In the genomic region with DNA sequence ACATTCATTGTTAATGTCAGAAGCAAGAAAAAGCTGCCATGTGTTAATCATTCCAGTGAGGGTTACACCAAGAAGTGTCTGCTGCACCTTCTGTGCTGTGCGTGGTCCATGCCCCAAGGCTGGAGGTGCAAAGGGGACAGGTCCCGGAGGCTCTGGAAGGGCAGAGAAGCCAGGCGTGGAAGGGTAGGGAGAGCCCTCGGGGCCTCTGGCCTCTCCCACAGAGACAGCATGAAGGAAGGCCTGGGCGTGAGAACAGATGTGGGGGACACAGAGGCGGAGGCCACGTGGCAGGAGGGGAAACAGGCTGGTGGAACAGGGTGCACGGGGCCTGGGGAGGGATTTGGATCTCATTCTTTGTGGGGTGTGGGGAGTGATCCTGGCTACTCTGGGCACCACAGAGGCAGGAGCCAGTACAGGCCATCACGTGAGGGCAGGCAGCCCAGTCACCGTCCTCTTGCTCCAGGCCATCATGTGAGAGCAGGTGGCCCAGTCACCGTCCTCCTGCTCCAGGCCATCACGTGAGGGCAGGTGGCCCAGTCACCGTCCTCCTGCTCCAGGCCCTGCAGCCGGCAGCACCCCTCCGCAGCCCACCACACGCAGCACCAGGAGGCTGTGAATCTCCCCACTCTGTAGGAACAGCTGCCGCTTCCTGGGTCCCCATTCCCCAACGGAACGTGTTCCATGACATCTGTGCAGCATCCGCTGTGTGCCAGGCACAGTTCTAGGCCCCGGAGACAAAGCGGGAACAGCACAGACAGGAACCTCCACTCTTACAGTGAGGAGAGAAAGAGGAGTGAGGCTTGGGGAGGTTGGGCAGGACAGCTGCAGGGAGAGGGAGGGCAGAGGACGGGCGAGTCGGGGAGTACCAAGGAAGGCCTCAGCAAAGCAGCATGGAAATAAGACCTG, we compare ENCODE assay signal across 20 cellular contexts. TPM values are rescaled to one million over a fixed set of nuclear protein-coding genes. Genes with fewer than 3 reads are reported as not detected.
A peak's percentile ranks its signal among the peaks of the same experiment; 100 is the strongest.
DNase-seq lines count a peak whose midpoint lies in the region; ATAC-seq and TF ChIP-seq lines count a peak whose summit lies in the region.
"Had no signal": no experiment of that assay in that cellular context is flagged by ENCODE, and none has a peak within 500 bp of the region (broad histone marks: within the 10 kb centered on the region; RNA-seq: fewer than 3 reads in every experiment).

No MANE protein-coding gene starts in this region.

- H3K4me1 Mint-ChIP-seq in H9, result peaks cover 12 to 18% of the 10 kb centered on the region in 2 experiments
- H3K4me1 Mint-ChIP-seq in WTC11, result peaks cover 10% of the 10 kb centered on the region
- H3K4me1 Mint-ChIP-seq in progenitor cell of endocrine pancreas (ENCODE audit: low read depth), result no peaks in the 10 kb centered on the region
- H3K4me1 Mint-ChIP-seq: CD4-positive, CD25-positive, alpha-beta regulatory T cell had no signal

- TF ChIP-seq CTCF in H9 (conservative IDR thresholded peaks at IDR 0.05), result no peak
- TF ChIP-seq CTCF in WTC11 (IDR thresholded peaks at IDR 0.05), result no peak
- TF ChIP-seq CTCF in progenitor cell of endocrine pancreas (IDR thresholded peaks at IDR 0.05; ENCODE audit: unreplicated experiment), result no peak
- TF ChIP-seq CTCF in ascending aorta (IDR thresholded peaks at IDR 0.05), result no peak

- no peak overlapping the region for H3K56ac ChIP-seq in H9 (ENCODE audit: insufficient read length, low read depth, low read length)

- no peak overlapping the region for H3T11ph ChIP-seq in H9 (ENCODE audit: low read length)

- H2BK15ac ChIP-seq in H9 (ENCODE audit: low read depth, low read length), result no peak overlapping the region

- H2BK20ac ChIP-seq in H9 (ENCODE audit: low read depth, low read length, poor library complexity, severe bottlenecking), result no peak overlapping the region

- no peaks in the 10 kb centered on the region for H3K36me3 ChIP-seq in ascending aorta
- H3K36me3 ChIP-seq: BE2C, Peyer's patch had no signal

- H4K8ac ChIP-seq in H9 (replicated peaks; ENCODE audit: insufficient read length, low read depth, low read length), result no peak overlapping the region

- peaks cover 2% of the 10 kb centered on the region for H4K20me1 ChIP-seq in H9 (ENCODE audit: control insufficient read depth, insufficient read depth, insufficient read length)

- WGBS in H9 (ENCODE audit: extremely low coverage, insufficient read length, low lambda C conversion rate), result no CpG with 5 or more reads among the region's 25 CpGs

- H3K4me3 ChIP-seq in ascending aorta, result no peak overlapping the region
- H3K4me3 ChIP-seq: Peyer's patch had no signal

- no peak overlapping the region for H2BK12ac ChIP-seq in H9 (ENCODE audit: insufficient read length, low read depth, low read length)

- ATAC-seq in WTC11, result no peak
- ATAC-seq in left colon, result peak; percentile 8
- no peak for ATAC-seq in GM19324 (IDR thresholded peaks at IDR 0.05; ENCODE audit: low FRiP score, unreplicated experiment)

- intact Hi-C loops in left colon (cut with DNase I, micrococcal nuclease) (no loop called here), ascending aorta (cut with DNase I) (no loop called here)

- no peak overlapping the region for H3K9ac ChIP-seq in H9 (ENCODE audit: extremely low read depth, insufficient read length, low read length)

- H3K27ac ChIP-seq in H9 (ENCODE audit: insufficient read length, low read depth, low read length), result no peak overlapping the region
- no peak overlapping the region for H3K27ac ChIP-seq in ascending aorta
- H3K27ac ChIP-seq: Peyer's patch had no signal

- H2AK5ac ChIP-seq in H9 (ENCODE audit: insufficient read length, low read length), result no peak overlapping the region

- no peak overlapping the region for H4K91ac ChIP-seq in H9 (ENCODE audit: insufficient read length, low read depth, low read length)

- no peaks in the 10 kb centered on the region for H3K79me2 ChIP-seq in H9 (ENCODE audit: insufficient read depth, low read length)

- H3K4me1 ChIP-seq in H9 (ENCODE audit: insufficient read depth, low read length) (no peaks in the 10 kb centered on the region), ascending aorta (no peaks in the 10 kb centered on the region)
- H3K4me1 ChIP-seq: BE2C, Peyer's patch had no signal

- CTCF ChIA-PET in WTC11 (lab: Charles Lee), result interaction anchor here (1.6 to 2.7 kb wide), 2 partner anchors 9 to 66 kb away, joined by 3 to 10 read pairs; no protein-coding TSS in a partner anchor

- H3K9me3 ChIP-seq in H9 (ENCODE audit: control insufficient read depth, low read depth, low read length) (no peaks in the 10 kb centered on the region), ascending aorta (no peaks in the 10 kb centered on the region)
- H3K9me3 ChIP-seq: BE2C, Peyer's patch had no signal

- H2BK120ac ChIP-seq in H9 (ENCODE audit: low read depth, low read length, poor library complexity, severe bottlenecking), result no peak overlapping the region

- H3K4me2 ChIP-seq in H9 (ENCODE audit: insufficient read depth, insufficient read length, low read length), result no peak overlapping the region

- DNase-seq in H9 (no peak), WTC11 (ENCODE audit: low spot score) (no peak), left colon (no peak), progenitor cell of endocrine pancreas (ENCODE audit: low spot score, unreplicated experiment) (no peak), ascending aorta (ENCODE audit: low spot score in 2 of 2) (no peak)
- no peak for DNase-seq in central memory CD4-positive, alpha-beta T cell
- DNase-seq: BE2C; CD4-positive, CD25-positive, alpha-beta regulatory T cell; DMS79; KG1; NCI-H1092 treated with DMSO at 0.1 percent for 48 hours; NCI-H146; NCI-H2029; NCI-H524 treated with DMSO at 0.1 percent for 48 hours; NCI-H82; Peyer's patch had no signal

- H3K4me3 Mint-ChIP-seq in H9, result no peak overlapping the region; a peak in 1 of 5 replicates
- H3K4me3 Mint-ChIP-seq in WTC11, result no peak overlapping the region
- H3K4me3 Mint-ChIP-seq in progenitor cell of endocrine pancreas (ENCODE audit: low read depth), result no peak overlapping the region
- H3K4me3 Mint-ChIP-seq: CD4-positive, CD25-positive, alpha-beta regulatory T cell had no signal

- H3K79me1 ChIP-seq in H9 (ENCODE audit: insufficient read depth, low read depth, low read length, poor library complexity, severe bottlenecking), result no peaks in the 10 kb centered on the region

- no peak overlapping the region for H3K23ac ChIP-seq in H9 (ENCODE audit: insufficient read length, low read depth, low read length)

- no peaks in the 10 kb centered on the region; the same call in none of the 2 replicates for H3K27me3 Mint-ChIP-seq in H9 (ENCODE audit: low read depth)
- no peaks in the 10 kb centered on the region for H3K27me3 Mint-ChIP-seq in WTC11 (ENCODE audit: low read depth)
- H3K27me3 Mint-ChIP-seq in progenitor cell of endocrine pancreas, result no peaks in the 10 kb centered on the region
- H3K27me3 Mint-ChIP-seq: CD4-positive, CD25-positive, alpha-beta regulatory T cell had no signal

- H3K36me3 Mint-ChIP-seq in H9 (ENCODE audit: insufficient read depth in 1 of 3, low read depth in 3 of 3) (no peaks in the 10 kb centered on the region; a peak in 1 of 7 replicates), WTC11 (no peaks in the 10 kb centered on the region), progenitor cell of endocrine pancreas (ENCODE audit: insufficient read depth) (peaks cover 9% of the 10 kb centered on the region)

- H3K14ac ChIP-seq in H9 (ENCODE audit: insufficient read depth, low read length), result no peak overlapping the region; the same call in 1 of the 2 replicates

- H3K9me3 Mint-ChIP-seq in H9 (no peaks in the 10 kb centered on the region), WTC11 (no peaks in the 10 kb centered on the region), progenitor cell of endocrine pancreas (ENCODE audit: low read depth) (no peaks in the 10 kb centered on the region)

- H3K23me2 ChIP-seq in H9 (ENCODE audit: insufficient read length, low read depth, low read length, poor library complexity, severe bottlenecking), result no peaks in the 10 kb centered on the region

- no peak overlapping the region for H2BK5ac ChIP-seq in H9 (ENCODE audit: insufficient read length, low read length)

- H3K27ac Mint-ChIP-seq in H9, result peak overlapping the region; percentile 50 to 59 (median 57); a peak in 4 of 7 replicates
- H3K27ac Mint-ChIP-seq in WTC11, result peak overlapping the region; percentile 53; the same call in 1 of the 2 replicates
- H3K27ac Mint-ChIP-seq in progenitor cell of endocrine pancreas, result peak overlapping the region; percentile 88

- H3K4ac ChIP-seq in H9 (ENCODE audit: low read depth, low read length), result no peak overlapping the region

- no peaks in the 10 kb centered on the region for H3K27me3 ChIP-seq in H9 (ENCODE audit: insufficient read depth, low read length)
- no peaks in the 10 kb centered on the region for H3K27me3 ChIP-seq in ascending aorta
- H3K27me3 ChIP-seq: BE2C, Peyer's patch had no signal

- peak overlapping the region; percentile 14 for H3K18ac ChIP-seq in H9 (ENCODE audit: insufficient read length, low read depth, low read length)

- no peak overlapping the region for H2AFZ ChIP-seq in H9 (ENCODE audit: low read length)

- POLR2A ChIA-PET in WTC11 (lab: Charles Lee), result no interaction called here

- H4K5ac ChIP-seq in H9 (ENCODE audit: insufficient read length, low read depth, low read length), result no peak overlapping the region

TF ChIP-seq in WTC11, 78 proteins besides CTCF, POLR2A, EP300 and RAD21:
- TF ChIP-seq MYBL2 (CRISPR knock-in tag; IDR thresholded peaks at IDR 0.05), result no peak
- TF ChIP-seq, protein P1, sequence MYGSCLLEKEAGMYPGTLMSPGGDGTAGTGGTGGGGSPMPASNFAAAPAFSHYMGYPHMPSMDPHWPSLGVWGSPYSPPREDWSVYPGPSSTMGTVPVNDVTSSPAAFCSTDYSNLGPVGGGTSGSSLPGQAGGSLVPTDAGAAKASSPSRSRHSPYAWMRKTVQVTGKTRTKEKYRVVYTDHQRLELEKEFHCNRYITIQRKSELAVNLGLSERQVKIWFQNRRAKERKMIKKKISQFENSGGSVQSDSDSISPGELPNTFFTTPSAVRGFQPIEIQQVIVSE (CRISPR knock-in tag; IDR thresholded peaks at IDR 0.05; ENCODE audit: borderline replicate concordance), result no peak
- no peak for TF ChIP-seq NFATC4 (CRISPR knock-in tag; IDR thresholded peaks at IDR 0.05)
- TF ChIP-seq ZNF263 (CRISPR knock-in tag; IDR thresholded peaks at IDR 0.05; ENCODE audit: low read depth), result no peak
TF ChIP-seq in WTC11: peak in this region for 0.

RNA-seq across cellular contexts. Expression of gene F7, which starts 10.2 kb away (rescaled TPM):
- 0.66 and 0.81 TPM in 2 replicates for total RNA-seq in H9 (2021)
- 0.26 to 1.5 TPM (median 1.3 TPM) in 3 replicates for total RNA-seq in WTC11 (2021)
- total RNA-seq in left colon, result under 1 TPM in 1 of 2 donors, not detected in 1; 0.17 TPM
- 5.7 and 7.3 TPM in 2 replicates for total RNA-seq in progenitor cell of endocrine pancreas
- total RNA-seq in ascending aorta, result 0.85 TPM
- total RNA-seq: A673; CD4-positive, CD25-positive, alpha-beta regulatory T cell; OCI-LY7; SK-MEL-5 had no signal

RNA-seq across cellular contexts. Expression of gene F10, which starts 27.2 kb away (rescaled TPM):
- total RNA-seq in H9 (2021) (1.7 TPM in 2 replicates), WTC11 (2021) (0.87 to 2.8 TPM (median 2.6 TPM) in 3 replicates), left colon (1 to 10 TPM; 1.6 to 4.7 TPM), progenitor cell of endocrine pancreas (29.7 and 30.2 TPM in 2 replicates), ascending aorta (15.8 TPM)
- total RNA-seq: A673; CD4-positive, CD25-positive, alpha-beta regulatory T cell; OCI-LY7; SK-MEL-5 had no signal
